ENCODE assay signal across 16 cellular contexts in the genomic region with DNA sequence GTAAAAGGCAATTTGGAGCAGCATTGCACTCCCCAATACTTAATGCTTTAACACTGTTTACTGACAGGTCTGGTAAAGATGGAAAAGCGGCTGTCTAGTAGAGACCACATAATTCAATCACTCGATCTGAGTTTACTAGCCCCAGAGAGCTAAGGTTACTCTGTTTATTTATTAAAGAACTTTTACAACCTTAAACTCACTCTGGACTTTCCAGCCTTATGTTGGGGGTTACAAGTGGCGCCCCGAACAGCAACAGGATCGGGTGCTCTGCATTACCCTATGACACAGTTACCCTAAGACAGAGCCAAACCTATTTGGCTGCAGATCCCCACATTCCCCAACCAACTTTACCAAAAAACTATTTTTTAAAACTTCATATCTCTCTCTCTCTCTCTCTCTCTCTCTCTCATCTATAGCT.
"Had no signal": no experiment of that assay in that cellular context is flagged by ENCODE, and none has a peak within 500 bp of the region (broad histone marks: within the 10 kb centered on the region; RNA-seq: fewer than 3 reads in every experiment).

No MANE protein-coding gene starts in this region.

- DNase-seq: effector memory CD8-positive, alpha-beta T cell; foreskin keratinocyte; kidney; left colon; mesendoderm; naive thymus-derived CD4-positive, alpha-beta T cell; ovary; right cardiac atrium; stimulated activated CD4-positive, alpha-beta T cell treated with anti-CD3 and anti-CD28 coated beads, Interleukin-4, amount 100 ng/mL, for 1 hour; stimulated activated CD8-positive, alpha-beta memory T cell treated with anti-CD3 and anti-CD28 coated beads, Interleukin-4, amount 100 ng/mL, for 48 hours; stimulated activated naive CD8-positive, alpha-beta T cell treated with anti-CD3 and anti-CD28 coated beads, Interleukin-15, Interleukin-2, amounts not matched to agents 100 U/mL and 50 U/mL, for 24 hours; tibial artery; upper lobe of left lung; uterus had no signal

- FAIRE-seq: colon, kidney had no signal

- H3K4me3 ChIP-seq: ovary, tibial artery, upper lobe of left lung, uterus had no signal

- H3K4me1 ChIP-seq: foreskin keratinocyte, tibial artery, upper lobe of left lung, uterus had no signal

- H3K27me3 ChIP-seq: ovary, upper lobe of left lung, uterus had no signal

- H3K36me3 ChIP-seq: ovary, tibial artery, upper lobe of left lung, uterus had no signal

- ATAC-seq: effector memory CD8-positive, alpha-beta T cell; foreskin keratinocyte; left colon; naive thymus-derived CD4-positive, alpha-beta T cell; right cardiac atrium; stimulated activated effector memory CD8-positive, alpha-beta T cell treated with anti-CD3 and anti-CD28 coated beads, Interleukin-12 subunit alpha, Interleukin-12 subunit beta, amount 100 ng/mL, for 72 hours had no signal

- H3K9me3 ChIP-seq: ovary, tibial artery, upper lobe of left lung, uterus had no signal

- H3K27ac ChIP-seq: foreskin keratinocyte, ovary, tibial artery, upper lobe of left lung, uterus had no signal
